In the genomic region with DNA sequence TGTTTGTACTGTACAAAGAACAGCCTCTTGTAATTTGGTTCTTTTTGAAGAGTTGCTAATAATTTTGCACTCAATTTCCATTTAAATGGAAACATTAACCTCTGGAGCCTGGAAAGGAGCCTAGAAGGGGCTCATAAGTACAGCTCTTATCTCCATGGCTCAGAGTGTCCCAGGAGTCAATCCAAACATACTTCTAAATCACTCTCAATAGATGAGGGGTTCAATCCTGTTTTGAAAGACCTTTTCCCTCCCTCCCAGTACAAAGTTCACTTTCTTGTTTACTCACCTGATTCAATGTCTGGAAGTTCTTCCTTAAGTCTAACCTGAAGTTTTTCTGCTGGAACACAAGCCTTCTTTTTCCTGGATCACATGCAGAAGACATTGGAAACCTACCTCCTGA, we compare ENCODE assay signal across 18 cellular contexts.
A peak's percentile ranks its signal among the peaks of the same experiment; 100 is the strongest.
DNase-seq lines count a peak whose midpoint lies in the region; ATAC-seq and TF ChIP-seq lines count a peak whose summit lies in the region.
"Had no signal": no experiment of that assay in that cellular context is flagged by ENCODE, and none has a peak within 500 bp of the region (broad histone marks: within the 10 kb centered on the region; RNA-seq: fewer than 3 reads in every experiment).

No MANE protein-coding gene starts in this region.

- H3K4me1 ChIP-seq in left ventricle myocardium inferior = peaks cover 11% of the 10 kb centered on the region
- no peaks in the 10 kb centered on the region for H3K4me1 ChIP-seq in lower lobe of right lung
- no peaks in the 10 kb centered on the region for H3K4me1 ChIP-seq in upper lobe of right lung
- H3K4me1 ChIP-seq in mammary epithelial cell (ENCODE audit: insufficient read depth, low read length) = peaks cover 7% of the 10 kb centered on the region
- H3K4me1 ChIP-seq: HAP-1 had no signal

- H4K20me1 ChIP-seq in mammary epithelial cell (ENCODE audit: insufficient read depth, low read length) = no peaks in the 10 kb centered on the region
- H4K20me1 ChIP-seq: BLaER1 had no signal

- peak; percentile 57 for ATAC-seq in left ventricle myocardium superior
- peak; percentile 56 to 80 for ATAC-seq in lower lobe of right lung
- peak; percentile 57 for ATAC-seq in upper lobe of right lung
- ATAC-seq in HG03108 (IDR thresholded peaks at IDR 0.05; ENCODE audit: unreplicated experiment) = no peak
- ATAC-seq: CD8-positive, alpha-beta T cell had no signal

- no peaks in the 10 kb centered on the region for H3K9me3 ChIP-seq in left ventricle myocardium inferior (replicated peaks)
- H3K9me3 ChIP-seq in lower lobe of right lung = no peaks in the 10 kb centered on the region
- H3K9me3 ChIP-seq in upper lobe of right lung = no peaks in the 10 kb centered on the region
- no peaks in the 10 kb centered on the region for H3K9me3 ChIP-seq in mammary epithelial cell (replicated peaks; ENCODE audit: insufficient read depth, low read length)
- H3K9me3 ChIP-seq: BLaER1, HAP-1 had no signal

- H3K9ac ChIP-seq in mammary epithelial cell (ENCODE audit: insufficient read depth, low read length) = no peak overlapping the region
- H3K9ac ChIP-seq: BLaER1 had no signal

- BruUV-seq in mammary epithelial cell (replicated peaks; lab: Mats Ljungman, UMichigan) = no TSS peak

- CTCF ChIA-PET in mammary epithelial cell (lab: Charles Lee; ENCODE audit: low non-redundant PET) = no interaction called here

- H3K4me2 ChIP-seq in mammary epithelial cell (ENCODE audit: insufficient read depth, low read depth, low read length) = no peak overlapping the region
- H3K4me2 ChIP-seq: BLaER1 had no signal

- H3K27me3 ChIP-seq in left ventricle myocardium inferior (ENCODE audit: low read depth) (no peaks in the 10 kb centered on the region), lower lobe of right lung (ENCODE audit: low read depth) (peaks cover 4% of the 10 kb centered on the region), upper lobe of right lung (no peaks in the 10 kb centered on the region), mammary epithelial cell (ENCODE audit: insufficient read depth, low read length) (no peaks in the 10 kb centered on the region)
- H3K27me3 ChIP-seq: BLaER1 had no signal

- H2AFZ ChIP-seq in mammary epithelial cell (ENCODE audit: low read depth, low read length) = no peak overlapping the region

- in situ Hi-C loops in mammary epithelial cell (cut with MboI; ENCODE audit: low sequenced_read_pairs in 2 of 2) = no loop called here

- no peaks in the 10 kb centered on the region for H3K36me3 ChIP-seq in left ventricle myocardium inferior
- H3K36me3 ChIP-seq in lower lobe of right lung = no peaks in the 10 kb centered on the region
- H3K36me3 ChIP-seq in upper lobe of right lung = no peaks in the 10 kb centered on the region
- H3K36me3 ChIP-seq in mammary epithelial cell (ENCODE audit: insufficient read depth, low read length) = no peaks in the 10 kb centered on the region
- H3K36me3 ChIP-seq: BLaER1, HAP-1 had no signal

- H3K4me3 ChIP-seq in left ventricle myocardium inferior (no peak overlapping the region), lower lobe of right lung (no peak overlapping the region), upper lobe of right lung (no peak overlapping the region), mammary epithelial cell (replicated peaks in 1 of 3; ENCODE audit: insufficient read depth in 1 of 3, low read depth in 2 of 3, low read length in 3 of 3) (no peak overlapping the region)
- H3K4me3 ChIP-seq: BLaER1, HAP-1 had no signal

- peak; percentile 38 for DNase-seq in DMS79 treated with DMSO at 0.1 percent for 48 hours (lab: John Stamatoyannopoulos, UW)
- DNase-seq in DMS79 (lab: John Stamatoyannopoulos, UW) = no peak
- DNase-seq in left ventricle myocardium superior = no peak
- DNase-seq in left ventricle myocardium inferior = no peak
- DNase-seq in lower lobe of right lung = no peak
- DNase-seq in upper lobe of right lung = no peak
- DNase-seq in mammary epithelial cell = no peak
- DNase-seq: CD4-positive, CD25-positive, alpha-beta regulatory T cell; CD8-positive, alpha-beta T cell; DMS 273 treated with DMSO at 0.1 percent for 48 hours; DND-41; GOT3; HFFc6 had no signal

- no peak overlapping the region for H3K27ac ChIP-seq in left ventricle myocardium inferior (replicated peaks)
- H3K27ac ChIP-seq in lower lobe of right lung = no peak overlapping the region
- no peak overlapping the region for H3K27ac ChIP-seq in upper lobe of right lung
- H3K27ac ChIP-seq in mammary epithelial cell (ENCODE audit: insufficient read depth, low read depth, low read length) = no peak overlapping the region
- H3K27ac ChIP-seq: 22Rv1, BLaER1, C4-2B had no signal

- dilution Hi-C loops in mammary epithelial cell (cut with HindIII; ENCODE audit: low sequenced_read_pairs) = no loop called here

- TF ChIP-seq CTCF in left ventricle myocardium inferior (IDR thresholded peaks at IDR 0.05; ENCODE audit: borderline replicate concordance) (no peak), lower lobe of right lung (IDR thresholded peaks at IDR 0.05) (no peak), upper lobe of right lung (IDR thresholded peaks at IDR 0.05) (no peak), mammary epithelial cell (conservative IDR thresholded peaks at IDR 0.05 in 1 of 2, IDR thresholded peaks at IDR 0.05 in 1 of 2; ENCODE audit: extremely low read depth in 1 of 2, insufficient read depth in 1 of 2, low read depth in 1 of 2, low read length in 2 of 2) (no peak)

- H3K79me2 ChIP-seq in mammary epithelial cell (ENCODE audit: insufficient read depth, low read length) = no peaks in the 10 kb centered on the region

- intact Hi-C loops in left ventricle myocardium superior (cut with micrococcal nuclease) (no loop called here), left ventricle myocardium inferior (cut with micrococcal nuclease) (no loop called here), lower lobe of right lung (cut with DNase I) (no loop called here), upper lobe of right lung (cut with DNase I) (no loop called here), mammary epithelial cell (cut with micrococcal nuclease) (no loop called here)
